12 cellular contexts compared by ENCODE assay signal in genomic region chr17:55037828-55038227, GRCh38.
DNase-seq lines count a peak whose midpoint lies in the region; ATAC-seq and TF ChIP-seq lines count a peak whose summit lies in the region.
"Had no signal": no experiment of that assay in that cellular context is flagged by ENCODE, and none has a peak within 500 bp of the region (broad histone marks: within the 10 kb centered on the region; RNA-seq: fewer than 3 reads in every experiment).

No MANE protein-coding gene starts in this region.

- no peaks in the 10 kb centered on the region for H3K36me3 ChIP-seq in neural progenitor cell
- no peaks in the 10 kb centered on the region for H3K36me3 ChIP-seq in body of pancreas (replicated peaks in 1 of 2; ENCODE audit: insufficient read depth in 1 of 2, low read depth in 2 of 2)

- H3K9ac ChIP-seq in neural progenitor cell, result no peak overlapping the region

- no peaks in the 10 kb centered on the region for H3F3A ChIP-seq in neural progenitor cell (ENCODE audit: low read depth)

- peaks cover 6% of the 10 kb centered on the region for H3K4me1 Mint-ChIP-seq in neural progenitor cell

- H3K36me3 Mint-ChIP-seq in neural progenitor cell, result peaks cover 3% of the 10 kb centered on the region

- H3K4me3 Mint-ChIP-seq in neural progenitor cell, result no peak overlapping the region

- H3K79me2 ChIP-seq in neural progenitor cell (ENCODE audit: low read depth), result no peaks in the 10 kb centered on the region

- WGBS in body of pancreas, 2 donors, result 0 to 42% methylated on average over 1 of the region's 1 CpG

- ATAC-seq in GM19035 (IDR thresholded peaks at IDR 0.05; ENCODE audit: unreplicated experiment) (peak; percentile 99), HG02759 (IDR thresholded peaks at IDR 0.05; ENCODE audit: unreplicated experiment) (peak; percentile 100), HG03571 (IDR thresholded peaks at IDR 0.05; ENCODE audit: unreplicated experiment) (peak; percentile 88), body of pancreas (no peak)
- ATAC-seq: PC-3 had no signal

- no peaks in the 10 kb centered on the region for H4K20me1 ChIP-seq in neural progenitor cell (ENCODE audit: low read depth)

- POLR2A ChIA-PET in GM10248 (lab: Yijun Ruan, JAX), result no interaction called here

- no peaks in the 10 kb centered on the region for H3K27me3 Mint-ChIP-seq in neural progenitor cell (ENCODE audit: insufficient read depth, low read depth)

- no peak for TF ChIP-seq POLR2A in body of pancreas (IDR thresholded peaks at IDR 0.05)

- CTCF ChIA-PET in GM10248 (lab: Yijun Ruan, JAX), result no interaction called here

- no peaks in the 10 kb centered on the region for H3K9me3 Mint-ChIP-seq in neural progenitor cell

- no peak overlapping the region for H3K27ac ChIP-seq in neural progenitor cell
- no peak overlapping the region for H3K27ac ChIP-seq in body of pancreas
- H3K27ac ChIP-seq: stomach had no signal

- H3K4me3 ChIP-seq in neural progenitor cell (no peak overlapping the region), body of pancreas (no peak overlapping the region)
- H3K4me3 ChIP-seq: stomach had no signal

- intact Hi-C loops in body of pancreas (cut with DNase I), result no loop called here

- H3K4me2 ChIP-seq in neural progenitor cell, result no peak overlapping the region

- no peaks in the 10 kb centered on the region for H3K4me1 ChIP-seq in neural progenitor cell
- no peaks in the 10 kb centered on the region for H3K4me1 ChIP-seq in body of pancreas
- H3K4me1 ChIP-seq: stomach had no signal

- no peaks in the 10 kb centered on the region for H3K27me3 ChIP-seq in neural progenitor cell
- H3K27me3 ChIP-seq in body of pancreas, result no peaks in the 10 kb centered on the region
- H3K27me3 ChIP-seq: stomach had no signal

- TF ChIP-seq CTCF in GM10248 (IDR thresholded peaks at IDR 0.05; ENCODE audit: control extremely low read depth, extremely low read depth, low read depth, missing control alignments), result no peak
- no peak for TF ChIP-seq CTCF in neural progenitor cell (IDR thresholded peaks at IDR 0.05)
- TF ChIP-seq CTCF in body of pancreas (IDR thresholded peaks at IDR 0.05), result no peak

- no peak overlapping the region for H3K27ac Mint-ChIP-seq in neural progenitor cell

- DNase-seq in GM10248 (ENCODE audit: extremely low spot score) (peak; percentile 26), neural progenitor cell (ENCODE audit: low spot score) (no peak), body of pancreas (no peak), DMS153 (lab: John Stamatoyannopoulos, UW) (no peak)
- DNase-seq in activated effector memory CD4-positive, alpha-beta T cell treated with anti-CD3 and anti-CD28 coated beads, Interleukin-2, amount 50 U/mL, for 16 hours, result no peak
- DNase-seq: AML-193, NCI-H1048, stomach had no signal

- no peak overlapping the region for H2AFZ ChIP-seq in neural progenitor cell (replicated peaks)

- H3K9me3 ChIP-seq in neural progenitor cell (ENCODE audit: low read depth), result no peaks in the 10 kb centered on the region
- H3K9me3 ChIP-seq in body of pancreas, result no peaks in the 10 kb centered on the region
- H3K9me3 ChIP-seq: stomach had no signal
